ENCODE assay signal across 17 cellular contexts in genomic region chr10:93221521-93221920, GRCh38.
A peak's percentile ranks its signal among the peaks of the same experiment; 100 is the strongest.
DNase-seq lines count a peak whose midpoint lies in the region; ATAC-seq, FAIRE-seq and TF ChIP-seq lines count a peak whose summit lies in the region.
"Had no signal": no experiment of that assay in that cellular context is flagged by ENCODE, and none has a peak within 500 bp of the region (broad histone marks: within the 10 kb centered on the region; RNA-seq: fewer than 3 reads in every experiment).

No MANE protein-coding gene starts in this region.

- no peak overlapping the region for H3K4ac ChIP-seq in trophoblast cell (ENCODE audit: low read depth, low read length)

- H2BK120ac ChIP-seq in trophoblast cell (ENCODE audit: insufficient read depth, low read length, poor library complexity), result no peak overlapping the region

- H3K9ac ChIP-seq in trophoblast cell (ENCODE audit: low read length), result no peak overlapping the region

- no peak overlapping the region for H2AFZ ChIP-seq in trophoblast cell (ENCODE audit: insufficient read depth, low read length, poor library complexity)

- no CpG with 5 or more reads among the region's 5 CpGs for WGBS in trophoblast cell (ENCODE audit: extremely low coverage, insufficient coverage, insufficient read length)

- ATAC-seq in HG03520 (IDR thresholded peaks at IDR 0.05; ENCODE audit: unreplicated experiment), result no peak
- ATAC-seq: HCT116 had no signal

- H2AK5ac ChIP-seq in trophoblast cell (ENCODE audit: low read length), result no peak overlapping the region

- H3K27ac ChIP-seq in trophoblast cell (ENCODE audit: low read depth, low read length) (no peak overlapping the region), dorsolateral prefrontal cortex (no peak overlapping the region)

- no peak overlapping the region for H3K4me2 ChIP-seq in trophoblast cell (ENCODE audit: low read length)

- H3K9me3 ChIP-seq in MG63 (no peaks in the 10 kb centered on the region), trophoblast cell (ENCODE audit: insufficient read depth, low read depth, low read length) (peaks cover 2% of the 10 kb centered on the region)

- DNase-seq in MG63 (peak; percentile 63), islet precursor cell (peak; percentile 30), trophoblast cell (no peak), dorsolateral prefrontal cortex (no peak), HTR-8/SVneo (ENCODE audit: insufficient read length, low spot score) (no peak)
- DNase-seq: C1 segment of cervical spinal cord; Calu3; CD4-positive, alpha-beta memory T cell; COR-L47; DMS53; DMS79 treated with DMSO at 0.1 percent for 48 hours; GF-D8; GOT3 had no signal

- peak overlapping the region; percentile 33 for H4K91ac ChIP-seq in trophoblast cell (ENCODE audit: low read depth, low read length)

- H3K14ac ChIP-seq in trophoblast cell (ENCODE audit: low read length), result no peak overlapping the region

- H3K18ac ChIP-seq in trophoblast cell (ENCODE audit: low read length), result no peak overlapping the region

- H4K8ac ChIP-seq in trophoblast cell (ENCODE audit: low read depth, low read length), result no peak overlapping the region

- no peak overlapping the region for H2BK5ac ChIP-seq in trophoblast cell (ENCODE audit: low read depth, low read length, poor library complexity)

- H3K4me3 ChIP-seq in MG63, result no peak overlapping the region
- H3K4me3 ChIP-seq in trophoblast cell (ENCODE audit: low read depth, low read length), result no peak overlapping the region
- H3K4me3 ChIP-seq in dorsolateral prefrontal cortex, result no peak overlapping the region

- no peak for TF ChIP-seq CTCF in dorsolateral prefrontal cortex (IDR thresholded peaks at IDR 0.05 in 54 of 56, conservative IDR thresholded peaks at IDR 0.05 in 2 of 56; ENCODE audit: low read depth in 1 of 56, partially characterized antibody in 56 of 56)

- no peak overlapping the region for H4K12ac ChIP-seq in trophoblast cell (ENCODE audit: low read depth, low read length)

- intact Hi-C loops in dorsolateral prefrontal cortex (cut with DNase I), result no loop called here

- no peaks in the 10 kb centered on the region for H3K79me1 ChIP-seq in trophoblast cell (ENCODE audit: low read length)

- FAIRE-seq in HTR-8/SVneo (lab: Jason Lieb, UNC), result no peak
- FAIRE-seq: GM12891, GM18507 had no signal

- no peaks in the 10 kb centered on the region for H3K27me3 ChIP-seq in MG63
- no peaks in the 10 kb centered on the region for H3K27me3 ChIP-seq in trophoblast cell (ENCODE audit: insufficient read depth, low read length)
- no peaks in the 10 kb centered on the region for H3K27me3 ChIP-seq in dorsolateral prefrontal cortex

- H3K4me1 ChIP-seq in trophoblast cell (ENCODE audit: control insufficient read depth in 1 of 2, insufficient read depth in 2 of 2, low read length in 2 of 2), result peaks cover 0 to 4% of the 10 kb centered on the region in 2 experiments

- no peaks in the 10 kb centered on the region for H3K79me2 ChIP-seq in trophoblast cell (ENCODE audit: control insufficient read depth, insufficient read depth, low read length, poor library complexity)

- H2BK12ac ChIP-seq in trophoblast cell (ENCODE audit: low read length), result no peak overlapping the region

- no peak overlapping the region for H3K23ac ChIP-seq in trophoblast cell (ENCODE audit: low read length)

- no peaks in the 10 kb centered on the region for H3K36me3 ChIP-seq in MG63
- H3K36me3 ChIP-seq in trophoblast cell (ENCODE audit: control insufficient read depth in 1 of 2, insufficient read depth in 2 of 2, low read length in 2 of 2), result no peaks in the 10 kb centered on the region

Comparison
In these comparisons a context has a peak if more than half of its experiments do, and no peak if none do; other contexts are left out.
1. DNase-seq: peak in MG63 (single experiment) and islet precursor cell (single experiment); none in trophoblast cell (0 of 2), dorsolateral prefrontal cortex (0 of 10) and HTR-8/SVneo (single experiment).